30 cellular contexts compared by ENCODE assay signal in genomic region chr19:3850320-3850972, GRCh38. TPM values are rescaled to one million over a fixed set of nuclear protein-coding genes. Genes with fewer than 3 reads are reported as not detected.
"Had no signal": no experiment of that assay in that cellular context is flagged by ENCODE, and none has a peak within 500 bp of the region (broad histone marks: within the 10 kb centered on the region; RNA-seq: fewer than 3 reads in every experiment).

No MANE protein-coding gene starts in this region.

- H3K27ac Mint-ChIP-seq: dendritic cell treated with granulocyte-macrophage colony-stimulating factor and Interleukin-4, amounts not matched to agents 40 ng/mL and 50 ng/mL, for 4 days; naive thymus-derived CD4-positive, alpha-beta T cell had no signal

- H3K27ac ChIP-seq: colonic mucosa, epithelial cell of prostate, esophagus squamous epithelium, gastrocnemius medialis, heart right ventricle, left lung, lower lobe of right lung had no signal

- DNase-seq: colonic mucosa; cortex of kidney; effector memory CD4-positive, alpha-beta T cell; erythroblast; esophagus squamous epithelium; foreskin fibroblast; foreskin melanocyte; gastrocnemius medialis; glutamatergic neuron; head of caudate nucleus; heart right ventricle; hippocampal formation; left cardiac atrium; left lung; left ventricle myocardium superior; lower lobe of right lung; mesendoderm; midbrain; naive thymus-derived CD4-positive, alpha-beta T cell had no signal

- H3K9me3 ChIP-seq: colonic mucosa, gastrocnemius medialis had no signal

- H3K4me3 ChIP-seq: colonic mucosa, esophagus squamous epithelium, gastrocnemius medialis, heart right ventricle, left lung, lower lobe of right lung had no signal

- H3K36me3 ChIP-seq: colonic mucosa, esophagus squamous epithelium, gastrocnemius medialis, heart right ventricle, left lung, lower lobe of right lung had no signal

- H3K4me1 ChIP-seq: colonic mucosa, esophagus squamous epithelium, gastrocnemius medialis, heart right ventricle, left lung, lower lobe of right lung had no signal

- ATAC-seq: esophagus mucosa; gastrocnemius medialis; heart right ventricle; left cardiac atrium; left lung; left ventricle myocardium superior; lower lobe of right lung; naive thymus-derived CD4-positive, alpha-beta T cell had no signal

- H3K27me3 ChIP-seq: colonic mucosa, heart right ventricle, left lung had no signal

- FAIRE-seq: islet of Langerhans, keratinocyte had no signal

- H3K4me3 Mint-ChIP-seq: dendritic cell treated with granulocyte-macrophage colony-stimulating factor and Interleukin-4, amounts not matched to agents 40 ng/mL and 50 ng/mL, for 4 days; naive thymus-derived CD4-positive, alpha-beta T cell had no signal

RNA-seq across cellular contexts. Expression of gene ZFR2, which starts 18.4 kb away (rescaled TPM):
- total RNA-seq: colonic mucosa, esophagus mucosa, esophagus squamous epithelium, gastrocnemius medialis, left ventricle myocardium superior, lung microvascular endothelial cell had no signal
- polyA plus RNA-seq: heart right ventricle, keratinocyte had no signal

RNA-seq across cellular contexts. Expression of gene ATCAY, which starts 30.0 kb away (rescaled TPM):
- total RNA-seq: dermis microvascular lymphatic vessel endothelial cell; esophagus mucosa; esophagus squamous epithelium; gastrocnemius medialis; glomerular endothelial cell; heart right ventricle; kidney epithelial cell; left cardiac atrium; left lung; left ventricle myocardium superior; lower leg skin; lower lobe of right lung; lung microvascular endothelial cell; mononuclear cell; naive thymus-derived CD4-positive, alpha-beta T cell had no signal
- polyA plus RNA-seq: heart right ventricle; keratinocyte; naive thymus-derived CD4-positive, alpha-beta T cell had no signal
